8 cellular contexts compared by ENCODE assay signal in the genomic region with DNA sequence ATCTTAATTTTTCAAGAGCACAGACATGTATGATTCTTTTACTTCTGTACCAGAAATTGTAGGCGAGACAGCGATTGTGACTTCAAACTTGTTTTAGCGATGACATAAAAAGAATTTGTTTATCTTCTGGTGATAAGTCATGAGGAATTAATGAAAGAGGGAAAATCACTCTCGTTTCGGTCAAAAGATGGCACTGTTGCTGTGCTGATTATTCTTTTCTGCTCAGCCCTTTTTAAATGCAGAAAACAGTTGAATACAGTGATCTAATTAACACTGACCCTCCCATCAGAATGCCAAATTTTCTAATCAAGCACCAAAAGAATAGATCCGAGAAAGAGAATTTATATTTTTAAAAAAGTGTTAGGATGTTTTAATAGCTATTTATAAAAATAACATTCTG. TPM values are rescaled to one million over a fixed set of nuclear protein-coding genes. Genes with fewer than 3 reads are reported as not detected.
DNase-seq lines count a peak whose midpoint lies in the region; ATAC-seq and TF ChIP-seq lines count a peak whose summit lies in the region.

No MANE protein-coding gene starts in this region.

- no peak overlapping the region for H3K27ac Mint-ChIP-seq in neural progenitor cell

- H3K27ac ChIP-seq in neural progenitor cell (no peak overlapping the region), body of pancreas (no peak overlapping the region), ovary (no peak overlapping the region)

- no peaks in the 10 kb centered on the region for H3K27me3 Mint-ChIP-seq in neural progenitor cell (ENCODE audit: insufficient read depth, low read depth)

- no peaks in the 10 kb centered on the region for H3K9me3 Mint-ChIP-seq in neural progenitor cell

- no peak for ATAC-seq in body of pancreas

- intact Hi-C loops in body of pancreas (cut with DNase I) (no loop called here), ovary (cut with DNase I) (no loop called here)

- H3K4me3 ChIP-seq in endocrine pancreas (ENCODE audit: control insufficient read depth, insufficient read depth, low read length) (peak overlapping the region; percentile 24), neural progenitor cell (no peak overlapping the region), body of pancreas (no peak overlapping the region), H7 (ENCODE audit: insufficient read depth, low read depth, low read length) (no peak overlapping the region), ovary (no peak overlapping the region)

- peak; percentile 24 for TF ChIP-seq CTCF in GM13977 (IDR thresholded peaks at IDR 0.05; ENCODE audit: extremely low read depth, insufficient read depth, missing control alignments)
- peak; percentile 64 for TF ChIP-seq CTCF in neural progenitor cell (IDR thresholded peaks at IDR 0.05)
- peak in 2 of 7 experiments; percentile 3 to 10 for TF ChIP-seq CTCF in body of pancreas (IDR thresholded peaks at IDR 0.05)
- TF ChIP-seq CTCF in ovary (IDR thresholded peaks at IDR 0.05) = no peak

- H3K79me2 ChIP-seq in neural progenitor cell (ENCODE audit: low read depth) = no peaks in the 10 kb centered on the region

- H3K27me3 ChIP-seq in endocrine pancreas (ENCODE audit: control insufficient read depth, insufficient read depth, low read length) (no peaks in the 10 kb centered on the region), neural progenitor cell (no peaks in the 10 kb centered on the region), body of pancreas (no peaks in the 10 kb centered on the region), H7 (ENCODE audit: control insufficient read depth, insufficient read depth, low read length) (no peaks in the 10 kb centered on the region), ovary (no peaks in the 10 kb centered on the region)

- peaks cover 4% of the 10 kb centered on the region for H3K36me3 Mint-ChIP-seq in neural progenitor cell

- no peak for TF ChIP-seq POLR2A in body of pancreas (IDR thresholded peaks at IDR 0.05)
- TF ChIP-seq POLR2A in ovary (IDR thresholded peaks at IDR 0.05) = no peak

- TF ChIP-seq EP300 in ovary (IDR thresholded peaks at IDR 0.05) = no peak

- no peaks in the 10 kb centered on the region for H3K9me3 ChIP-seq in endocrine pancreas (ENCODE audit: control insufficient read depth, low read length)
- no peaks in the 10 kb centered on the region for H3K9me3 ChIP-seq in neural progenitor cell (ENCODE audit: low read depth)
- H3K9me3 ChIP-seq in body of pancreas = no peaks in the 10 kb centered on the region
- H3K9me3 ChIP-seq in ovary = no peaks in the 10 kb centered on the region

- H3F3A ChIP-seq in neural progenitor cell (ENCODE audit: low read depth) = no peaks in the 10 kb centered on the region

- H3K4me1 ChIP-seq in endocrine pancreas (ENCODE audit: control insufficient read depth, insufficient read depth, low read length) (peaks cover 4% of the 10 kb centered on the region), neural progenitor cell (no peaks in the 10 kb centered on the region), body of pancreas (no peaks in the 10 kb centered on the region), ovary (ENCODE audit: insufficient read depth) (no peaks in the 10 kb centered on the region)

- in situ Hi-C loops in GM13977 (cut with MboI; ENCODE audit: low pct_unique_long_range_greater_than_20kb, low sequenced_read_pairs, unreplicated experiment) = no loop called here

- DNase-seq in GM13977 (ENCODE audit: low spot score) (no peak), NCI-H460 (ENCODE audit: extremely low read depth, low read depth) (peak; percentile 19), neural progenitor cell (ENCODE audit: low spot score) (peak; percentile 33), body of pancreas (no peak), GOT3 (lab: John Stamatoyannopoulos, UW) (no peak), H7 (no peak), ovary (no peak)

- H3K9ac ChIP-seq in endocrine pancreas (ENCODE audit: control insufficient read depth, insufficient read depth, low read length) (no peak overlapping the region), neural progenitor cell (no peak overlapping the region)

- WGBS in body of pancreas, 2 donors = 62 to 71% methylated on average over 6 of the region's 6 CpGs
- 5 to 7% (median 7%) methylated on average over 6 of the region's 6 CpGs for WGBS in ovary, 3 donors

- no peaks in the 10 kb centered on the region for H4K20me1 ChIP-seq in neural progenitor cell (ENCODE audit: low read depth)

- no peak overlapping the region for H3K4me3 Mint-ChIP-seq in neural progenitor cell

- no peaks in the 10 kb centered on the region for H3K36me3 ChIP-seq in endocrine pancreas (ENCODE audit: control insufficient read depth, insufficient read depth, low read length)
- H3K36me3 ChIP-seq in neural progenitor cell = no peaks in the 10 kb centered on the region
- peaks cover 0 to 6% of the 10 kb centered on the region in 2 donors for H3K36me3 ChIP-seq in body of pancreas (replicated peaks in 1 of 2; ENCODE audit: insufficient read depth in 1 of 2, low read depth in 2 of 2)
- no peaks in the 10 kb centered on the region for H3K36me3 ChIP-seq in H7 (replicated peaks; ENCODE audit: control insufficient read depth, insufficient read depth, low read length)
- no peaks in the 10 kb centered on the region for H3K36me3 ChIP-seq in ovary

- no peaks in the 10 kb centered on the region for H3K4me1 Mint-ChIP-seq in neural progenitor cell

- H3K4me2 ChIP-seq in neural progenitor cell = no peak overlapping the region

- no peak overlapping the region for H2AFZ ChIP-seq in neural progenitor cell (replicated peaks)

RNA-seq across cellular contexts. Expression of a gene that starts 52.6 kb away (rescaled TPM):
- 44.3 and 54.5 TPM in 2 replicates for total RNA-seq in NCI-H460 (2014; rRNA removed; shearing (Covaris generic))
- polyA plus RNA-seq in NCI-H460 (2014; cell fraction: nucleus; rRNA removed) = 13.8 and 20.8 TPM in 2 replicates
- total RNA-seq in neural progenitor cell (ENCODE audit: low replicate concordance) = 13.4 and 22.3 TPM in 2 replicates
- 10 to 100 TPM in 1 of 2 donors, 1 to 10 TPM in 1; 5.6 to 13.2 TPM for total RNA-seq in body of pancreas
- total RNA-seq in H7 (2014; rRNA removed; shearing (Covaris generic)) = 7.7 and 22.2 TPM in 2 replicates
- 10 to 100 TPM in 6 of 7 donors, 1 to 10 TPM in 1; 9.9 to 14.9 (median 12.6) TPM for total RNA-seq in ovary
- 1 to 10 TPM; 7.1 to 7.5 TPM for polyA plus RNA-seq in ovary

RNA-seq across cellular contexts. Expression of a gene that starts 52.8 kb away (rescaled TPM):
- 4.7 and 5.7 TPM in 2 replicates for total RNA-seq in NCI-H460 (2014; rRNA removed; shearing (Covaris generic))
- 3.9 and 6.7 TPM in 2 replicates for polyA plus RNA-seq in NCI-H460 (2014; cell fraction: nucleus; rRNA removed)
- total RNA-seq in neural progenitor cell (ENCODE audit: low replicate concordance) (7.0 and 8.8 TPM in 2 replicates), body of pancreas (1 to 10 TPM; 2.6 to 6.2 TPM), ovary (10 to 100 TPM in 3 of 7 donors, 1 to 10 TPM in 4; 4.6 to 13.9 (median 8.7) TPM)
- 1.0 and 1.4 TPM in 2 replicates for total RNA-seq in H7 (2014; rRNA removed; shearing (Covaris generic))
- 10 to 100 TPM in 1 of 2 donors, 1 to 10 TPM in 1; 7.8 to 10.3 TPM for polyA plus RNA-seq in ovary

Comparison
In these comparisons a context has a peak if more than half of its experiments do, and no peak if none do; other contexts are left out.
1. DNase-seq: peak in NCI-H460 (single experiment) and neural progenitor cell (single experiment); none in GM13977 (single experiment), body of pancreas (0 of 4), GOT3 (single experiment), H7 (single experiment) and ovary (0 of 5).
2. CTCF ChIP-seq: peak in GM13977 (single experiment) and neural progenitor cell (single experiment); none in ovary (0 of 3).